In the genomic region with DNA sequence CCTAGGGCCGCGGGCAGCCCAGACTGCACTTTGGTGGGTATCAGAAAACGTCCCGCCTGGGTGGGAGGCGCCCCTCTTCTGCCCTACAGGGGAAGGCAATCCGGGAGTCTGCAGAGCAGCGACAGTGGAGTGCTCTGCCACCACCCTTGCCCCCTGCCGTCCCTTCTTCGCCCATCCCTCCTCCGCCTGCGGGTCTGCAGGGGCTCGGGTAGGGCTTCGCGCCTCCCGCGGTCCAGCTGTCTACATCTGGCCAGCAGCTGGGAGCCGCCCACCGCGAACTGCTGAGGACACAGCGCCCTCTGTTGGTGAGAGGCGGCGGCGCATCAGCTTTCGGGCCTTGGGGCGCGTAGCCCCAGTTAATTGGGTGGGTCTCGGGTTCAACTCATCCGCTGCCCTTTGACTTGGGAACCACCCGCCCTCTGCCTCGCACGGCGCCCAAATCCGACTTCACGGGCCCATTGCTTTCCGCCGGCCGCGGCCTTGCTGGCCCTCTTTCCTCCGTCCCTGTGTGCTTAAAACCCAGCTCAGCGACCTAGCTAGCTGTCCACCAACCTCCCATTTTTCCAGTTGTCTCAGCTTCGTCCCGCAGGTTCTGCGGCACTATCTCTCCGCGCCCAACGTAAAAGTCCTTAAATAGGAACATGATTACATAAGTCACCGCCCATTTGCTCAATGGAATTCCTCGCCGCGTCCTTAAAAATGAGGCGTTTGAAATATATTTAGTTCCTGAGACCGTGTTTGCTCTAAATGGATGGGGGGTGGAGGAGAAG, we compare ENCODE assay signal across 8 cellular contexts. TPM values are rescaled to one million over a fixed set of nuclear protein-coding genes. Genes with fewer than 3 reads are reported as not detected.
DNase-seq lines count a peak whose midpoint lies in the region; ATAC-seq and TF ChIP-seq lines count a peak whose summit lies in the region.

No MANE protein-coding gene starts in this region.

- no peak overlapping the region for H3K27ac ChIP-seq in CD8-positive, alpha-beta T cell (ENCODE audit: low read depth, low read length)

- H3K4me1 ChIP-seq in CD8-positive, alpha-beta T cell (ENCODE audit: insufficient read depth, low read length): peaks cover 54% of the 10 kb centered on the region

- intact Hi-C loops in CD8-positive, alpha-beta T cell (cut with DNase I, micrococcal nuclease): loop anchor here (1.0 to 5.0 kb wide), 6 partner anchors 18 to 681 kb away; a partner anchor contains a TSS

- POLR2A ChIA-PET in CD8-positive, alpha-beta T cell (lab: Charles Lee): interaction anchor here (1.2 to 9.5 kb wide), 3 partner anchors 19 to 226 kb away, joined by 3 to 272 read pairs (median 3); a partner anchor contains a TSS

- DNase-seq in CD8-positive, alpha-beta T cell: peak; percentile 60 to 90 (median 79)
- peak; percentile 53 to 74 (median 64) for DNase-seq in T-helper 1 cell
- DNase-seq in amygdala (lab: John Stamatoyannopoulos, UW): peak in 33 of 56 donors; percentile 11 to 71 (median 35)
- DNase-seq in hypothalamus (lab: John Stamatoyannopoulos, UW): peak in 37 of 51 donors; percentile 5 to 83 (median 35)
- DNase-seq in stimulated activated CD4-positive, alpha-beta T cell treated with anti-CD3 and anti-CD28 coated beads, Interleukin-1b, Interleukin-23, amount 100 ng/mL, for 24 hours (ENCODE audit: low read depth in 4 of 4, low spot score in 1 of 4): peak; percentile 69 to 80 (median 71)
- DNase-seq in NCI-H128 (lab: John Stamatoyannopoulos, UW; ENCODE audit: unreplicated experiment): no peak

- peak; percentile 99 for TF ChIP-seq CTCF in CD8-positive, alpha-beta T cell (IDR thresholded peaks at IDR 0.05)

- H3K36me3 ChIP-seq in CD8-positive, alpha-beta T cell (ENCODE audit: insufficient read depth, low read length): no peaks in the 10 kb centered on the region

- peak overlapping the region; percentile 57 for H3K4me3 ChIP-seq in CD8-positive, alpha-beta T cell (ENCODE audit: low read depth, low read length)

- H3K27me3 ChIP-seq in CD8-positive, alpha-beta T cell (ENCODE audit: insufficient read depth, low read length): peaks cover 7% of the 10 kb centered on the region

- CTCF ChIA-PET in CD8-positive, alpha-beta T cell (lab: Charles Lee): interaction anchor here (0.7 to 30.3 kb wide), 12 partner anchors 8 to 490 kb away, joined by 3 to 1148 read pairs (median 11); a partner anchor contains a TSS

- H3K9me3 ChIP-seq in CD8-positive, alpha-beta T cell (ENCODE audit: low read length): no peaks in the 10 kb centered on the region

- H3K4me1 Mint-ChIP-seq in CD8-positive, alpha-beta T cell (ENCODE audit: low read depth): peaks cover 45% of the 10 kb centered on the region
- H3K4me1 Mint-ChIP-seq in IgD-negative memory B cell: peaks cover 25 to 37% (median 25%) of the 10 kb centered on the region in 3 donors

- no peaks in the 10 kb centered on the region for H3K36me3 Mint-ChIP-seq in CD8-positive, alpha-beta T cell
- H3K36me3 Mint-ChIP-seq in IgD-negative memory B cell: peaks cover 2% of the 10 kb centered on the region

- no peaks in the 10 kb centered on the region for H3K9me3 Mint-ChIP-seq in CD8-positive, alpha-beta T cell
- H3K9me3 Mint-ChIP-seq in IgD-negative memory B cell: peaks cover 0 to 2% (median 0%) of the 10 kb centered on the region in 3 donors

- no peak overlapping the region for H3K27ac Mint-ChIP-seq in CD8-positive, alpha-beta T cell
- peak overlapping the region; percentile 90 to 97 (median 92) for H3K27ac Mint-ChIP-seq in IgD-negative memory B cell

- ATAC-seq in CD8-positive, alpha-beta T cell: peak; percentile 10
- ATAC-seq in GM19438 (IDR thresholded peaks at IDR 0.05; ENCODE audit: low read depth, unreplicated experiment): peak; percentile 46

- peaks cover 30% of the 10 kb centered on the region for H3K27me3 Mint-ChIP-seq in CD8-positive, alpha-beta T cell (ENCODE audit: low read depth)
- H3K27me3 Mint-ChIP-seq in IgD-negative memory B cell: peaks cover 20% of the 10 kb centered on the region

- H3K4me3 Mint-ChIP-seq in CD8-positive, alpha-beta T cell: peak overlapping the region; percentile 80
- H3K4me3 Mint-ChIP-seq in IgD-negative memory B cell: peak overlapping the region; percentile 80 to 92 (median 87)

RNA-seq across cellular contexts. Expression of a gene that starts 17.6 kb away (rescaled TPM):
- total RNA-seq in CD8-positive, alpha-beta T cell: 1 to 10 TPM; 4.9 to 6.6 TPM
- 2.4 TPM for polyA plus RNA-seq in IgD-negative memory B cell

RNA-seq across cellular contexts. Expression of a gene that starts 38.7 kb away (rescaled TPM):
- not detected for total RNA-seq in CD8-positive, alpha-beta T cell
- polyA plus RNA-seq in IgD-negative memory B cell: 0.86 TPM
